In genomic region chr6:20202699-20203302, GRCh38 we compare ENCODE assay signal across 13 cellular contexts. TPM values are rescaled to one million over a fixed set of nuclear protein-coding genes. Genes with fewer than 3 reads are reported as not detected.
DNase-seq lines count a peak whose midpoint lies in the region; ATAC-seq and TF ChIP-seq lines count a peak whose summit lies in the region.
"Had no signal": no experiment of that assay in that cellular context is flagged by ENCODE, and none has a peak within 500 bp of the region (broad histone marks: within the 10 kb centered on the region; RNA-seq: fewer than 3 reads in every experiment).

No MANE protein-coding gene starts in this region.

- ATAC-seq in activated naive CD8-positive, alpha-beta T cell treated with anti-CD3 and anti-CD28 coated beads, Interleukin-2, amount 50 U/mL, for 24 hours = no peak

- H3K4me1 ChIP-seq in PC-9 (replicated peaks; ENCODE audit: insufficient read depth) (peaks cover 16% of the 10 kb centered on the region), transverse colon (peaks cover 39 to 94% (median 56%) of the 10 kb centered on the region in 4 donors)

- POLR2A ChIA-PET in PC-9 (lab: Charles Lee; ENCODE audit: unreplicated experiment) = interaction anchor here (0.6 kb wide), 2 partner anchors 201 to 1470 kb away, joined by 5 to 8 read pairs; no protein-coding TSS in a partner anchor

- H3K27me3 ChIP-seq in PC-9 (ENCODE audit: insufficient read depth, low read depth) (no peaks in the 10 kb centered on the region), transverse colon (no peaks in the 10 kb centered on the region)
- H3K27me3 ChIP-seq: ovary had no signal

- H3K27ac ChIP-seq in PC-9 = peak overlapping the region; percentile 89
- peak overlapping the region; percentile 58 to 78 (median 64) for H3K27ac ChIP-seq in transverse colon
- H3K27ac ChIP-seq: ovary had no signal

- in situ Hi-C loops in transverse colon (cut with MboI; ENCODE audit: low pct_ligation_motif_present in 1 of 4, low pct_unique_long_range_greater_than_20kb in 1 of 4, low sequenced_read_pairs in 3 of 4) = no loop called here

- H3K36me3 Mint-ChIP-seq in activated naive CD8-positive, alpha-beta T cell treated with anti-CD3 and anti-CD28 coated beads, Interleukin-2, amount 50 U/mL, for 24 hours (ENCODE audit: low read depth) = peaks cover 6% of the 10 kb centered on the region
- peaks cover 6% of the 10 kb centered on the region for H3K36me3 Mint-ChIP-seq in activated naive CD8-positive, alpha-beta T cell treated with anti-CD3 and anti-CD28 coated beads for 36 hours
- H3K36me3 Mint-ChIP-seq in immature natural killer cell = peaks cover 0 to 9% (median 0%) of the 10 kb centered on the region in 3 donors

- 66 to 75% methylated on average over 3 of the region's 3 CpGs for WGBS in transverse colon (ENCODE audit: low coverage in 1 of 2), 2 donors

- peaks cover 2% of the 10 kb centered on the region for H3K27me3 Mint-ChIP-seq in activated naive CD8-positive, alpha-beta T cell treated with anti-CD3 and anti-CD28 coated beads, Interleukin-2, amount 50 U/mL, for 24 hours
- no peaks in the 10 kb centered on the region for H3K27me3 Mint-ChIP-seq in activated naive CD8-positive, alpha-beta T cell treated with anti-CD3 and anti-CD28 coated beads for 36 hours
- H3K27me3 Mint-ChIP-seq in immature natural killer cell (ENCODE audit: low read depth in 3 of 3) = peaks cover 1 to 5% (median 4%) of the 10 kb centered on the region in 3 donors
- H3K27me3 Mint-ChIP-seq: IgD-negative memory B cell, T-cell had no signal

- H3K4me3 ChIP-seq in PC-9 (no peak overlapping the region), fibroblast of villous mesenchyme (ENCODE audit: low read depth, low read length) (no peak overlapping the region), transverse colon (no peak overlapping the region)
- H3K4me3 ChIP-seq: ovary had no signal

- H3K4me1 Mint-ChIP-seq in activated naive CD8-positive, alpha-beta T cell treated with anti-CD3 and anti-CD28 coated beads, Interleukin-2, amount 50 U/mL, for 24 hours = peaks cover 53% of the 10 kb centered on the region
- peaks cover 20% of the 10 kb centered on the region for H3K4me1 Mint-ChIP-seq in activated naive CD8-positive, alpha-beta T cell treated with anti-CD3 and anti-CD28 coated beads for 36 hours
- H3K4me1 Mint-ChIP-seq in immature natural killer cell = peaks cover 12 to 25% of the 10 kb centered on the region in 2 donors

- H3K9me3 ChIP-seq in PC-9 (ENCODE audit: insufficient read depth, low read depth) = no peaks in the 10 kb centered on the region
- no peaks in the 10 kb centered on the region for H3K9me3 ChIP-seq in transverse colon
- H3K9me3 ChIP-seq: ovary had no signal

- intact Hi-C loops in PC-9 (cut with micrococcal nuclease; ENCODE audit: unreplicated experiment) (no loop called here), transverse colon (cut with DNase I; ENCODE audit: low total_unique reads) (no loop called here)

- H3K9me3 Mint-ChIP-seq in activated naive CD8-positive, alpha-beta T cell treated with anti-CD3 and anti-CD28 coated beads, Interleukin-2, amount 50 U/mL, for 24 hours = no peaks in the 10 kb centered on the region
- H3K9me3 Mint-ChIP-seq in activated naive CD8-positive, alpha-beta T cell treated with anti-CD3 and anti-CD28 coated beads for 36 hours = no peaks in the 10 kb centered on the region
- no peaks in the 10 kb centered on the region for H3K9me3 Mint-ChIP-seq in immature natural killer cell
- H3K9me3 Mint-ChIP-seq: IgD-negative memory B cell, memory B cell, T-cell had no signal

- DNase-seq in activated naive CD8-positive, alpha-beta T cell treated with anti-CD3 and anti-CD28 coated beads, Interleukin-2, amount 50 U/mL, for 24 hours = no peak
- no peak for DNase-seq in activated naive CD8-positive, alpha-beta T cell treated with anti-CD3 and anti-CD28 coated beads for 36 hours
- DNase-seq in PC-9 (peak in 1 of 2 experiments; percentile 43), fibroblast of villous mesenchyme (ENCODE audit: low read depth) (peak; percentile 42), transverse colon (no peak), NCI-H187 treated with DMSO at 0.1 percent for 48 hours (lab: John Stamatoyannopoulos, UW) (no peak), immature natural killer cell (no peak)
- DNase-seq in stimulated activated CD8-positive, alpha-beta memory T cell treated with anti-CD3 and anti-CD28 coated beads, Interleukin-4, amount 100 ng/mL, for 48 hours = no peak
- DNase-seq: ovary; stimulated activated CD4-positive, alpha-beta T cell treated with anti-CD3 and anti-CD28 coated beads, Interleukin-1b, Interleukin-23, amount 100 ng/mL, for 48 hours; T-cell had no signal

- no peaks in the 10 kb centered on the region for H4K20me1 ChIP-seq in PC-9 (ENCODE audit: insufficient read depth)

- TF ChIP-seq CTCF in PC-9 (conservative IDR thresholded peaks at IDR 0.05) (no peak), fibroblast of villous mesenchyme (IDR thresholded peaks at IDR 0.05; ENCODE audit: insufficient read depth, low read depth, low read length) (no peak), transverse colon (IDR thresholded peaks at IDR 0.05) (no peak)

- TF ChIP-seq EP300 in transverse colon (IDR thresholded peaks at IDR 0.05; ENCODE audit: low read depth) = no peak

- H3K27ac Mint-ChIP-seq in activated naive CD8-positive, alpha-beta T cell treated with anti-CD3 and anti-CD28 coated beads, Interleukin-2, amount 50 U/mL, for 24 hours = peak overlapping the region; percentile 63
- no peak overlapping the region for H3K27ac Mint-ChIP-seq in activated naive CD8-positive, alpha-beta T cell treated with anti-CD3 and anti-CD28 coated beads for 36 hours
- no peak overlapping the region for H3K27ac Mint-ChIP-seq in immature natural killer cell
- H3K27ac Mint-ChIP-seq: IgD-negative memory B cell, memory B cell had no signal

- CTCF ChIA-PET in PC-9 (lab: Charles Lee) = interaction anchor here (0.6 to 0.7 kb wide), 2 partner anchors 202 to 243 kb away, joined by 3 to 16 read pairs; no protein-coding TSS in a partner anchor

- H3K4me3 Mint-ChIP-seq in activated naive CD8-positive, alpha-beta T cell treated with anti-CD3 and anti-CD28 coated beads, Interleukin-2, amount 50 U/mL, for 24 hours = no peak overlapping the region
- no peak overlapping the region for H3K4me3 Mint-ChIP-seq in activated naive CD8-positive, alpha-beta T cell treated with anti-CD3 and anti-CD28 coated beads for 36 hours
- no peak overlapping the region for H3K4me3 Mint-ChIP-seq in immature natural killer cell
- H3K4me3 Mint-ChIP-seq: IgD-negative memory B cell, memory B cell, T-cell had no signal

- TF ChIP-seq POLR2A in transverse colon (IDR thresholded peaks at IDR 0.05) = no peak

- no TSS peak for BruUV-seq in PC-9 (replicated peaks; lab: Mats Ljungman, UMichigan)

- H3K36me3 ChIP-seq in PC-9 (ENCODE audit: low read depth) (no peaks in the 10 kb centered on the region), transverse colon (no peaks in the 10 kb centered on the region)
- H3K36me3 ChIP-seq: ovary had no signal

- no peaks in the 10 kb centered on the region for H3K79me2 ChIP-seq in PC-9 (ENCODE audit: low read depth)

- H3K9me2 ChIP-seq in PC-9 (ENCODE audit: insufficient read depth) = no peaks in the 10 kb centered on the region

- H3K4me2 ChIP-seq in PC-9 = peak overlapping the region; percentile 67; the same call in 1 of the 2 replicates

- H3F3A ChIP-seq in PC-9 (ENCODE audit: insufficient read depth, low read depth) = peaks cover 7% of the 10 kb centered on the region; the same call in 1 of the 2 replicates

- H2AFZ ChIP-seq in PC-9 = peak overlapping the region; percentile 69; the same call in 1 of the 2 replicates

RNA-seq across cellular contexts. Expression of gene MBOAT1, which starts 9.5 kb away (rescaled TPM):
- 1 to 10 TPM; 4.5 to 5.1 TPM for total RNA-seq in activated naive CD8-positive, alpha-beta T cell treated with anti-CD3 and anti-CD28 coated beads for 36 hours
- 19.7 and 22.0 TPM in 2 replicates for total RNA-seq in PC-9 (2021)
- total RNA-seq in fibroblast of villous mesenchyme = 8.7 and 22.9 TPM in 2 replicates
- 10 to 100 TPM; 10.3 to 85.3 (median 66.5) TPM for total RNA-seq in transverse colon
- under 1 TPM in 2 of 3 donors, not detected in 1; 0.14 to 0.76 TPM for polyA plus RNA-seq in immature natural killer cell
